In genomic region chrX:106168107-106168506, GRCh38 we compare ENCODE assay signal across 10 cellular contexts. TPM values are rescaled to one million over a fixed set of nuclear protein-coding genes. Genes with fewer than 3 reads are reported as not detected.
DNase-seq lines count a peak whose midpoint lies in the region; ATAC-seq and TF ChIP-seq lines count a peak whose summit lies in the region.
"Had no signal": no experiment of that assay in that cellular context is flagged by ENCODE, and none has a peak within 500 bp of the region (broad histone marks: within the 10 kb centered on the region; RNA-seq: fewer than 3 reads in every experiment).

TSS of gene PWWP3B (plus strand) at chrX:106168305. CDS start at chrX:106205433, 37,128 bp downstream.

- H3K27ac ChIP-seq in tibial nerve, result no peak within 1 kb of the TSS

- H3K27me3 ChIP-seq in tibial nerve, result peaks cover 0 to 23% of the 10 kb centered on the region in 2 donors

- CTCF ChIA-PET in activated CD4-positive, alpha-beta memory T cell treated with anti-CD3 and anti-CD28 coated beads, Interleukin-2, amount 10 ng/mL, durations not matched to agents 7 days and 5 days (lab: Charles Lee), result no interaction called here

- H3K4me1 ChIP-seq in tibial nerve, result no peaks in the 10 kb centered on the region

- H3K9me3 ChIP-seq in tibial nerve, result no peaks in the 10 kb centered on the region

- H3K4me1 Mint-ChIP-seq in chondrocyte (ENCODE audit: low read depth), result no peaks in the 10 kb centered on the region
- H3K4me1 Mint-ChIP-seq in activated CD4-positive, alpha-beta memory T cell treated with anti-CD3 and anti-CD28 coated beads, Interleukin-2, amount 10 ng/mL, durations not matched to agents 7 days and 5 days, result no peaks in the 10 kb centered on the region
- H3K4me1 Mint-ChIP-seq: memory B cell had no signal

- POLR2A ChIA-PET in activated CD4-positive, alpha-beta memory T cell treated with anti-CD3 and anti-CD28 coated beads, Interleukin-2, amount 10 ng/mL, durations not matched to agents 7 days and 5 days (lab: Charles Lee), result no interaction called here

- no peaks in the 10 kb centered on the region for H3K36me3 ChIP-seq in tibial nerve

- H3K36me3 Mint-ChIP-seq in chondrocyte (ENCODE audit: low read depth), result no peaks in the 10 kb centered on the region
- no peaks in the 10 kb centered on the region for H3K36me3 Mint-ChIP-seq in activated CD4-positive, alpha-beta memory T cell treated with anti-CD3 and anti-CD28 coated beads, Interleukin-2, amount 10 ng/mL, durations not matched to agents 7 days and 5 days (ENCODE audit: low read depth)
- H3K36me3 Mint-ChIP-seq: memory B cell had no signal

- no peak within 1 kb of the TSS for H3K27ac Mint-ChIP-seq in chondrocyte (ENCODE audit: unreplicated experiment)
- no peak within 1 kb of the TSS for H3K27ac Mint-ChIP-seq in activated CD4-positive, alpha-beta memory T cell treated with anti-CD3 and anti-CD28 coated beads, Interleukin-2, amount 10 ng/mL, durations not matched to agents 7 days and 5 days
- H3K27ac Mint-ChIP-seq: memory B cell had no signal

- DNase-seq in NCI-H226, result peak; percentile 20
- DNase-seq in chondrocyte (ENCODE audit: low spot score), result no peak
- peak; percentile 80 for DNase-seq in left kidney (ENCODE audit: low read depth, low spot score)
- peak; percentile 21 to 31 for DNase-seq in tibial nerve (ENCODE audit: low spot score in 2 of 2)
- DNase-seq in activated CD4-positive, alpha-beta memory T cell treated with anti-CD3 and anti-CD28 coated beads, Interleukin-2, amount 10 ng/mL, durations not matched to agents 7 days and 5 days, result no peak
- DNase-seq in Kasumi-1 (lab: John Stamatoyannopoulos, UW), result no peak

- peak within 1 kb of the TSS; percentile 63 for H3K4me3 Mint-ChIP-seq in chondrocyte (ENCODE audit: unreplicated experiment)
- H3K4me3 Mint-ChIP-seq in activated CD4-positive, alpha-beta memory T cell treated with anti-CD3 and anti-CD28 coated beads, Interleukin-2, amount 10 ng/mL, durations not matched to agents 7 days and 5 days, result no peak within 1 kb of the TSS
- H3K4me3 Mint-ChIP-seq: memory B cell had no signal

- peak in 1 of 2 donors; percentile 33 for TF ChIP-seq EP300 in tibial nerve (IDR thresholded peaks at IDR 0.05)

- H3K4me3 ChIP-seq in tibial nerve, result peak within 1 kb of the TSS in 1 of 4 donors; percentile 15

- ATAC-seq in GM21786 (IDR thresholded peaks at IDR 0.05; ENCODE audit: unreplicated experiment), result no peak

- H3K27me3 Mint-ChIP-seq in chondrocyte (ENCODE audit: low read depth), result peaks cover 7% of the 10 kb centered on the region
- no peaks in the 10 kb centered on the region for H3K27me3 Mint-ChIP-seq in activated CD4-positive, alpha-beta memory T cell treated with anti-CD3 and anti-CD28 coated beads, Interleukin-2, amount 10 ng/mL, durations not matched to agents 7 days and 5 days
- H3K27me3 Mint-ChIP-seq: memory B cell had no signal

- 10 to 33% methylated on average over 10 to 14 of the region's 14 CpGs for WGBS in tibial nerve, 2 donors

- TF ChIP-seq CTCF in chondrocyte (IDR thresholded peaks at IDR 0.05) (no peak), tibial nerve (IDR thresholded peaks at IDR 0.05) (no peak)

- H3K9me3 Mint-ChIP-seq in chondrocyte (ENCODE audit: low read depth), result peaks cover 2% of the 10 kb centered on the region
- no peaks in the 10 kb centered on the region for H3K9me3 Mint-ChIP-seq in activated CD4-positive, alpha-beta memory T cell treated with anti-CD3 and anti-CD28 coated beads, Interleukin-2, amount 10 ng/mL, durations not matched to agents 7 days and 5 days
- H3K9me3 Mint-ChIP-seq: memory B cell had no signal

- TF ChIP-seq POLR2A in tibial nerve (IDR thresholded peaks at IDR 0.05), result peak in 1 of 2 donors; percentile 10

RNA-seq across cellular contexts. Expression of gene PWWP3B, which starts in this region (rescaled TPM):
- total RNA-seq in chondrocyte, result 1.1 to 2.1 TPM (median 1.1 TPM) in 3 replicates
- total RNA-seq in tibial nerve, result 10 to 100 TPM; 11.4 to 20.2 (median 17.0) TPM
- not detected for total RNA-seq in activated CD4-positive, alpha-beta memory T cell treated with anti-CD3 and anti-CD28 coated beads, Interleukin-2, amount 10 ng/mL, durations not matched to agents 7 days and 5 days
- total RNA-seq: M059J; T-helper 2 cell treated with Interferon-gamma antibody and Interleukin-4, amounts not matched to agents 100 ng/mL and 5 ng/mL, for 36 hours had no signal

Comparison
In these comparisons a context has a peak if more than half of its experiments do, and no peak if none do; other contexts are left out.
1. DNase-seq: peak in NCI-H226 (single experiment), left kidney (single experiment) and tibial nerve (2 of 2); none in chondrocyte (single experiment), activated CD4-positive, alpha-beta memory T cell treated with anti-CD3 and anti-CD28 coated beads, Interleukin-2, amount 10 ng/mL, durations not matched to agents 7 days and 5 days (single experiment) and Kasumi-1 (0 of 2).